Comparison of ENCODE assay signal across 11 cellular contexts in genomic region chr14:59631237-59631636, GRCh38. TPM values are rescaled to one million over a fixed set of nuclear protein-coding genes. Genes with fewer than 3 reads are reported as not detected.
DNase-seq lines count a peak whose midpoint lies in the region; ATAC-seq, FAIRE-seq and TF ChIP-seq lines count a peak whose summit lies in the region.
"Had no signal": no experiment of that assay in that cellular context is flagged by ENCODE, and none has a peak within 500 bp of the region (broad histone marks: within the 10 kb centered on the region; RNA-seq: fewer than 3 reads in every experiment).

No MANE protein-coding gene starts in this region.

- no peak overlapping the region for H4K8ac ChIP-seq in mesenchymal stem cell (ENCODE audit: low read length)

- H2AFZ ChIP-seq in mesenchymal stem cell (ENCODE audit: low read depth, low read length): no peak overlapping the region

- peaks cover 41% of the 10 kb centered on the region for H3K27me3 Mint-ChIP-seq in activated naive CD8-positive, alpha-beta T cell treated with anti-CD3 and anti-CD28 coated beads, Interleukin-2, amount 50 U/mL, for 24 hours
- H3K27me3 Mint-ChIP-seq in T-helper 17 cell: peaks cover 70% of the 10 kb centered on the region

- in situ Hi-C loops in KBM-7 (cut with MboI; ENCODE audit: low pct_unique_long_range_greater_than_20kb, low sequenced_read_pairs): no loop called here

- no peak overlapping the region for H2BK120ac ChIP-seq in mesenchymal stem cell (ENCODE audit: low read depth, low read length)

- TF ChIP-seq CTCF in adrenal gland (IDR thresholded peaks at IDR 0.05): peak in 1 of 6 experiments; percentile 5

- H3K9ac ChIP-seq in mesenchymal stem cell (ENCODE audit: low read length): no peak overlapping the region

- H3K9me3 Mint-ChIP-seq in activated naive CD8-positive, alpha-beta T cell treated with anti-CD3 and anti-CD28 coated beads, Interleukin-2, amount 50 U/mL, for 24 hours: no peaks in the 10 kb centered on the region

- no peak overlapping the region for H3K27ac ChIP-seq in mesenchymal stem cell (ENCODE audit: low read length, poor library complexity, severe bottlenecking)
- H3K27ac ChIP-seq in adrenal gland: no peak overlapping the region

- H3K9me3 ChIP-seq in mesenchymal stem cell (ENCODE audit: control insufficient read depth, low read length): no peaks in the 10 kb centered on the region
- no peaks in the 10 kb centered on the region for H3K9me3 ChIP-seq in T-helper 17 cell (ENCODE audit: control insufficient read depth, low read length, poor library complexity, severe bottlenecking)
- H3K9me3 ChIP-seq in adrenal gland (replicated peaks in 1 of 3): no peaks in the 10 kb centered on the region

- no peak overlapping the region for H2AK5ac ChIP-seq in mesenchymal stem cell (ENCODE audit: low read length, severe bottlenecking)

- DNase-seq in ELR (ENCODE audit: low read depth) (peak; percentile 20), KBM-7 (peak; percentile 15), mesenchymal stem cell (peak; percentile 1), RCC 7860 (ENCODE audit: low spot score) (no peak), T-helper 17 cell (no peak), adrenal gland (no peak)
- peak; percentile 1 for DNase-seq in activated naive CD8-positive, alpha-beta T cell treated with anti-CD3 and anti-CD28 coated beads, Interleukin-2, amount 50 U/mL, for 24 hours
- DNase-seq: stimulated activated CD4-positive, alpha-beta T cell treated with anti-CD3 and anti-CD28 coated beads, Interleukin-12 subunit alpha, Interleukin-12 subunit beta, amount 100 ng/mL, for 4 hours had no signal

- no peak overlapping the region for H2BK12ac ChIP-seq in mesenchymal stem cell (ENCODE audit: low read length in 2 of 2)

- TF ChIP-seq POLR2A in adrenal gland (IDR thresholded peaks at IDR 0.05): no peak

- H3K27ac Mint-ChIP-seq in activated naive CD8-positive, alpha-beta T cell treated with anti-CD3 and anti-CD28 coated beads, Interleukin-2, amount 50 U/mL, for 24 hours: no peak overlapping the region
- H3K27ac Mint-ChIP-seq in T-helper 17 cell: no peak overlapping the region

- no peak for FAIRE-seq in RCC 7860 (lab: Jason Lieb, UNC)
- FAIRE-seq: endometrium, H54 had no signal

- H3K36me3 ChIP-seq in mesenchymal stem cell (ENCODE audit: control insufficient read depth in 1 of 2, insufficient read depth in 2 of 2, low read depth in 1 of 2, low read length in 2 of 2) (peaks cover 0 to 2% of the 10 kb centered on the region in 2 experiments), adrenal gland (replicated peaks in 1 of 2) (no peaks in the 10 kb centered on the region)

- no peak for ATAC-seq in activated naive CD8-positive, alpha-beta T cell treated with anti-CD3 and anti-CD28 coated beads, Interleukin-2, amount 50 U/mL, for 24 hours
- ATAC-seq in HG03280 (IDR thresholded peaks at IDR 0.05; ENCODE audit: unreplicated experiment) (no peak), T-helper 17 cell (no peak)

- no peak overlapping the region for H3K23ac ChIP-seq in mesenchymal stem cell (ENCODE audit: low read length in 2 of 2)

- no peak overlapping the region for H3K4me3 Mint-ChIP-seq in activated naive CD8-positive, alpha-beta T cell treated with anti-CD3 and anti-CD28 coated beads, Interleukin-2, amount 50 U/mL, for 24 hours
- H3K4me3 Mint-ChIP-seq in T-helper 17 cell: no peak overlapping the region

- H2BK5ac ChIP-seq in mesenchymal stem cell (ENCODE audit: low read depth, low read length, poor library complexity, severe bottlenecking): no peak overlapping the region

- H3K36me3 Mint-ChIP-seq in activated naive CD8-positive, alpha-beta T cell treated with anti-CD3 and anti-CD28 coated beads, Interleukin-2, amount 50 U/mL, for 24 hours (ENCODE audit: low read depth): no peaks in the 10 kb centered on the region
- H3K36me3 Mint-ChIP-seq in T-helper 17 cell (ENCODE audit: low read depth): peaks cover 4% of the 10 kb centered on the region

- no peak overlapping the region for H3K14ac ChIP-seq in mesenchymal stem cell (ENCODE audit: low read length in 2 of 2)

- intact Hi-C loops in adrenal gland (cut with DNase I): no loop called here

- 48% methylated on average over 3 of the region's 3 CpGs for WGBS in mesenchymal stem cell
- WGBS in adrenal gland, 4 donors: 19 to 28% (median 23%) methylated on average over 3 of the region's 3 CpGs

- peaks cover 4% of the 10 kb centered on the region for H3K4me1 Mint-ChIP-seq in activated naive CD8-positive, alpha-beta T cell treated with anti-CD3 and anti-CD28 coated beads, Interleukin-2, amount 50 U/mL, for 24 hours
- peaks cover 2% of the 10 kb centered on the region for H3K4me1 Mint-ChIP-seq in T-helper 17 cell

- no peaks in the 10 kb centered on the region for H3K79me1 ChIP-seq in mesenchymal stem cell (replicated peaks; ENCODE audit: low read length, poor library complexity, severe bottlenecking)

- no peak overlapping the region for H3K18ac ChIP-seq in mesenchymal stem cell (ENCODE audit: low read depth in 1 of 2, low read length in 2 of 2)

- H4K91ac ChIP-seq in mesenchymal stem cell (ENCODE audit: low read length): no peak overlapping the region

- H3K27me3 ChIP-seq in mesenchymal stem cell (ENCODE audit: control insufficient read depth in 1 of 2, insufficient read depth in 1 of 2, low read length in 2 of 2) (peaks cover 34 to 49% of the 10 kb centered on the region in 2 experiments), adrenal gland (peaks cover 22% of the 10 kb centered on the region)

- H3K4me1 ChIP-seq in mesenchymal stem cell (ENCODE audit: control insufficient read depth, insufficient read depth, low read depth, low read length) (peaks cover 6% of the 10 kb centered on the region), adrenal gland (replicated peaks in 1 of 2) (no peaks in the 10 kb centered on the region)

- no peak overlapping the region for H3K4ac ChIP-seq in mesenchymal stem cell (ENCODE audit: low read depth in 1 of 2, low read length in 2 of 2)

- no peak overlapping the region for H2BK15ac ChIP-seq in mesenchymal stem cell (ENCODE audit: low read depth, poor library complexity, severe bottlenecking)

- H3K4me2 ChIP-seq in mesenchymal stem cell (ENCODE audit: low read length, poor library complexity, severe bottlenecking): no peak overlapping the region

- no peak overlapping the region for H3K4me3 ChIP-seq in mesenchymal stem cell (ENCODE audit: insufficient read depth in 1 of 2, low read depth in 1 of 2, low read length in 2 of 2)
- no peak overlapping the region for H3K4me3 ChIP-seq in adrenal gland

RNA-seq across cellular contexts. Expression of gene CCDC175, which starts 54.6 kb away (rescaled TPM):
- polyA plus RNA-seq in mesenchymal stem cell (2013, experiment 1 of 2): not detected
- polyA plus RNA-seq in mesenchymal stem cell (2013, experiment 2 of 2): not detected
- total RNA-seq in T-helper 17 cell (under 1 TPM in 1 of 2 donors, not detected in 1; 0.39 TPM), adrenal gland (under 1 TPM in 1 of 8 donors, not detected in 7; 0.49 TPM)
- polyA plus RNA-seq in adrenal gland: under 1 TPM in 1 of 3 donors, not detected in 2; 0.77 TPM

Comparison
In these comparisons a context has a peak if more than half of its experiments do, and no peak if none do; other contexts are left out.
1. DNase-seq: peak in ELR (single experiment), KBM-7 (single experiment), activated naive CD8-positive, alpha-beta T cell treated with anti-CD3 and anti-CD28 coated beads, Interleukin-2, amount 50 U/mL, for 24 hours (single experiment) and mesenchymal stem cell (single experiment); none in RCC 7860 (single experiment), T-helper 17 cell (0 of 3) and adrenal gland (0 of 7).